ENCODE assay signal across 14 cellular contexts in the genomic region with DNA sequence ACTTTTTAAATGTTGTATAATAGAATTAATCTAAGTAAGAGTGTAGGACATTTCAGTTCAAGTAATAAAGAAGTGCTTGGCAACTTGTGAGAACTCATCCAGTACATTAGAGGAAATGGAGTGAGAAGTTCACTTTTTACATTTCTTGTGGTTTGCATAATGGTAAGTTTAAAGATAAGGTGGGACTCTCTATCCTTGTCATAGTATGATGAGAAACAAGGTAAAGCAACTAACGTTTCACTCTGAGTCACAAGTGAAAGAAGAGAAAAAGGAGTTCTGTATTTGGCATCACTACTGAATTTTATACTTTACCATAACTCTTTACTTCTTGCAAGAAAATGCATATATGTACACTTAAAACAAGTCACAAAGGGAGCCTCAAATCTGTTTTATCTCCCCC.
DNase-seq lines count a peak whose midpoint lies in the region; ATAC-seq and TF ChIP-seq lines count a peak whose summit lies in the region.
"Had no signal": no experiment of that assay in that cellular context is flagged by ENCODE, and none has a peak within 500 bp of the region (broad histone marks: within the 10 kb centered on the region; RNA-seq: fewer than 3 reads in every experiment).

No MANE protein-coding gene starts in this region.

- H3K4me1 ChIP-seq in esophagus squamous epithelium = no peaks in the 10 kb centered on the region

- peaks cover 22% of the 10 kb centered on the region for H3K27me3 Mint-ChIP-seq in activated T-cell treated with anti-CD3 and anti-CD28 coated beads, Interleukin-2, amount 50 U/mL, for 72 hours (ENCODE audit: low read depth)
- H3K27me3 Mint-ChIP-seq in stimulated activated naive B cell treated with anti-CD40 and anti-IgM and Interleukin-4, amounts not matched to agents 10 μg/mL and 1 μg/mL and 100 μg/mL, for 72 hours = no peaks in the 10 kb centered on the region
- H3K27me3 Mint-ChIP-seq in activated T-helper 2 cell treated with anti-CD3 and anti-CD28 coated beads, Interferon-gamma antibody, Interleukin-2, Interleukin-4, amounts not matched to agents 10 μg/mL and 5 μg/mL and 100 μg/mL, durations not matched to agents 14 hours and 24 hours and 36 hours (ENCODE audit: low read depth) = peaks cover 3% of the 10 kb centered on the region

- H3K27ac Mint-ChIP-seq in activated T-cell treated with anti-CD3 and anti-CD28 coated beads, Interleukin-2, amount 50 U/mL, for 72 hours = no peak overlapping the region
- H3K27ac Mint-ChIP-seq in stimulated activated naive B cell treated with anti-CD40 and anti-IgM and Interleukin-4, amounts not matched to agents 10 μg/mL and 1 μg/mL and 100 μg/mL, for 72 hours = no peak overlapping the region
- H3K27ac Mint-ChIP-seq in activated T-helper 2 cell treated with anti-CD3 and anti-CD28 coated beads, Interferon-gamma antibody, Interleukin-2, Interleukin-4, amounts not matched to agents 10 μg/mL and 5 μg/mL and 100 μg/mL, durations not matched to agents 14 hours and 24 hours and 36 hours = no peak overlapping the region
- H3K27ac Mint-ChIP-seq: activated naive CD8-positive, alpha-beta T cell treated with anti-CD3 and anti-CD28 coated beads, Interleukin-2, amount 50 U/mL, for 24 hours; nephron had no signal

- H3K36me3 ChIP-seq in esophagus squamous epithelium = no peaks in the 10 kb centered on the region

- WGBS in esophagus squamous epithelium, 2 donors = 41 to 57% methylated on average over 1 of the region's 1 CpG

- no peaks in the 10 kb centered on the region for H3K9me3 ChIP-seq in esophagus squamous epithelium
- H3K9me3 ChIP-seq: A549 had no signal

- no peak for DNase-seq in activated T-cell treated with anti-CD3 and anti-CD28 coated beads, Interleukin-2, amount 50 U/mL, for 72 hours
- no peak for DNase-seq in activated T-cell treated with anti-CD3 and anti-CD28 coated beads for 4 hours
- no peak for DNase-seq in stimulated activated naive B cell treated with anti-CD40 and anti-IgM and Interleukin-4, amounts not matched to agents 10 μg/mL and 1 μg/mL and 100 μg/mL, for 72 hours
- DNase-seq in activated T-helper 2 cell treated with anti-CD3 and anti-CD28 coated beads, Interferon-gamma antibody, Interleukin-2, Interleukin-4, amounts not matched to agents 10 μg/mL and 5 μg/mL and 100 μg/mL, durations not matched to agents 14 hours and 24 hours and 36 hours (ENCODE audit: low spot score) = no peak
- no peak for DNase-seq in esophagus squamous epithelium (lab: John Stamatoyannopoulos, UW)
- DNase-seq in central memory CD4-positive, alpha-beta T cell = no peak
- DNase-seq: activated naive CD8-positive, alpha-beta T cell treated with anti-CD3 and anti-CD28 coated beads, Interleukin-2, amount 50 U/mL, for 24 hours; Calu3; left cardiac atrium; small intestine had no signal

- no peak overlapping the region for H3K4me3 Mint-ChIP-seq in activated T-cell treated with anti-CD3 and anti-CD28 coated beads, Interleukin-2, amount 50 U/mL, for 72 hours
- no peak overlapping the region for H3K4me3 Mint-ChIP-seq in stimulated activated naive B cell treated with anti-CD40 and anti-IgM and Interleukin-4, amounts not matched to agents 10 μg/mL and 1 μg/mL and 100 μg/mL, for 72 hours
- H3K4me3 Mint-ChIP-seq in activated T-helper 2 cell treated with anti-CD3 and anti-CD28 coated beads, Interferon-gamma antibody, Interleukin-2, Interleukin-4, amounts not matched to agents 10 μg/mL and 5 μg/mL and 100 μg/mL, durations not matched to agents 14 hours and 24 hours and 36 hours (ENCODE audit: low read depth) = no peak overlapping the region
- H3K4me3 Mint-ChIP-seq: activated naive CD8-positive, alpha-beta T cell treated with anti-CD3 and anti-CD28 coated beads, Interleukin-2, amount 50 U/mL, for 24 hours; nephron had no signal

- TF ChIP-seq CTCF in esophagus squamous epithelium (IDR thresholded peaks at IDR 0.05) = no peak

- no peak overlapping the region for H3K27ac ChIP-seq in esophagus squamous epithelium
- H3K27ac ChIP-seq: A549 had no signal

- intact Hi-C loops in activated T-helper 2 cell treated with anti-CD3 and anti-CD28 coated beads, Interferon-gamma antibody, Interleukin-2, Interleukin-4, amounts not matched to agents 10 μg/mL and 5 μg/mL and 100 μg/mL, durations not matched to agents 14 hours and 24 hours and 36 hours (cut with micrococcal nuclease) = no loop called here
- intact Hi-C loops in esophagus squamous epithelium (cut with DNase I) = no loop called here

- H3K4me1 Mint-ChIP-seq in activated T-cell treated with anti-CD3 and anti-CD28 coated beads, Interleukin-2, amount 50 U/mL, for 72 hours (ENCODE audit: low read depth) = peaks cover 17% of the 10 kb centered on the region
- no peaks in the 10 kb centered on the region for H3K4me1 Mint-ChIP-seq in stimulated activated naive B cell treated with anti-CD40 and anti-IgM and Interleukin-4, amounts not matched to agents 10 μg/mL and 1 μg/mL and 100 μg/mL, for 72 hours
- peaks cover 2% of the 10 kb centered on the region for H3K4me1 Mint-ChIP-seq in activated T-helper 2 cell treated with anti-CD3 and anti-CD28 coated beads, Interferon-gamma antibody, Interleukin-2, Interleukin-4, amounts not matched to agents 10 μg/mL and 5 μg/mL and 100 μg/mL, durations not matched to agents 14 hours and 24 hours and 36 hours (ENCODE audit: low read depth)
- H3K4me1 Mint-ChIP-seq: activated naive CD8-positive, alpha-beta T cell treated with anti-CD3 and anti-CD28 coated beads, Interleukin-2, amount 50 U/mL, for 24 hours; nephron had no signal

- H3K36me3 Mint-ChIP-seq in activated T-cell treated with anti-CD3 and anti-CD28 coated beads, Interleukin-2, amount 50 U/mL, for 72 hours (ENCODE audit: insufficient read depth in 2 of 2) = no peaks in the 10 kb centered on the region
- H3K36me3 Mint-ChIP-seq in stimulated activated naive B cell treated with anti-CD40 and anti-IgM and Interleukin-4, amounts not matched to agents 10 μg/mL and 1 μg/mL and 100 μg/mL, for 72 hours = no peaks in the 10 kb centered on the region
- H3K36me3 Mint-ChIP-seq in activated T-helper 2 cell treated with anti-CD3 and anti-CD28 coated beads, Interferon-gamma antibody, Interleukin-2, Interleukin-4, amounts not matched to agents 10 μg/mL and 5 μg/mL and 100 μg/mL, durations not matched to agents 14 hours and 24 hours and 36 hours (ENCODE audit: low read depth) = no peaks in the 10 kb centered on the region

- no peaks in the 10 kb centered on the region for H3K27me3 ChIP-seq in esophagus squamous epithelium

- peaks cover 0 to 1% of the 10 kb centered on the region in 2 donors for H3K9me3 Mint-ChIP-seq in activated T-cell treated with anti-CD3 and anti-CD28 coated beads, Interleukin-2, amount 50 U/mL, for 72 hours
- H3K9me3 Mint-ChIP-seq in stimulated activated naive B cell treated with anti-CD40 and anti-IgM and Interleukin-4, amounts not matched to agents 10 μg/mL and 1 μg/mL and 100 μg/mL, for 72 hours = no peaks in the 10 kb centered on the region
- H3K9me3 Mint-ChIP-seq in activated T-helper 2 cell treated with anti-CD3 and anti-CD28 coated beads, Interferon-gamma antibody, Interleukin-2, Interleukin-4, amounts not matched to agents 10 μg/mL and 5 μg/mL and 100 μg/mL, durations not matched to agents 14 hours and 24 hours and 36 hours = no peaks in the 10 kb centered on the region
- H3K9me3 Mint-ChIP-seq: activated naive CD8-positive, alpha-beta T cell treated with anti-CD3 and anti-CD28 coated beads, Interleukin-2, amount 50 U/mL, for 24 hours; nephron had no signal

- no peak overlapping the region for H3K4me3 ChIP-seq in esophagus squamous epithelium
- H3K4me3 ChIP-seq: A549 had no signal

- peak; percentile 89 to 93 for ATAC-seq in activated T-cell treated with anti-CD3 and anti-CD28 coated beads, Interleukin-2, amount 50 U/mL, for 72 hours (replicated peaks in 1 of 2)
- ATAC-seq in GM21786 (IDR thresholded peaks at IDR 0.05; ENCODE audit: unreplicated experiment) = peak; percentile 92
- ATAC-seq in HG03175 (IDR thresholded peaks at IDR 0.05; ENCODE audit: unreplicated experiment) = peak; percentile 74
- ATAC-seq in stimulated activated naive B cell treated with anti-CD40 and anti-IgM and Interleukin-4, amounts not matched to agents 10 μg/mL and 1 μg/mL and 100 μg/mL, for 72 hours (replicated peaks) = peak; percentile 66 to 74
- ATAC-seq: A549; activated naive CD8-positive, alpha-beta T cell treated with anti-CD3 and anti-CD28 coated beads, Interleukin-2, amount 50 U/mL, for 24 hours; left cardiac atrium had no signal

- no peak for TF ChIP-seq POLR2A in esophagus squamous epithelium (IDR thresholded peaks at IDR 0.05)
